ENCODE assay signal across 8 cellular contexts in genomic region chr5:137344723-137345322, GRCh38.
DNase-seq lines count a peak whose midpoint lies in the region; ATAC-seq and TF ChIP-seq lines count a peak whose summit lies in the region.

No MANE protein-coding gene starts in this region.

- intact Hi-C loops in left ventricle myocardium superior (cut with micrococcal nuclease) = no loop called here

- peak; percentile 57 to 85 for DNase-seq in cardiac muscle cell (ENCODE audit: low read depth in 1 of 2, low spot score in 1 of 2)
- no peak for DNase-seq in left ventricle myocardium superior
- peak; percentile 56 for DNase-seq in NAMALWA (ENCODE audit: low spot score)
- DNase-seq in WERI-Rb-1 = peak; percentile 63
- DNase-seq in right atrium auricular region (ENCODE audit: low spot score) = peak; percentile 62
- DNase-seq in stimulated activated naive CD8-positive, alpha-beta T cell treated with anti-CD3 and anti-CD28 coated beads, Interleukin-15, Interleukin-2, amounts not matched to agents 100 U/mL and 50 U/mL, for 24 hours = peak; percentile 29
- DNase-seq in activated CD4-positive, CD25-positive, alpha-beta regulatory T cell (lab: John Stamatoyannopoulos, UW) = no peak

- H3K9me3 ChIP-seq in cardiac muscle cell (ENCODE audit: low read depth) (no peaks in the 10 kb centered on the region), WERI-Rb-1 (ENCODE audit: severe bottlenecking) (no peaks in the 10 kb centered on the region), right atrium auricular region (no peaks in the 10 kb centered on the region)

- no peaks in the 10 kb centered on the region for H3K27me3 ChIP-seq in cardiac muscle cell
- no peaks in the 10 kb centered on the region for H3K27me3 ChIP-seq in WERI-Rb-1 (ENCODE audit: insufficient read depth, low read depth, severe bottlenecking)
- H3K27me3 ChIP-seq in right atrium auricular region = no peaks in the 10 kb centered on the region

- H3K4me3 ChIP-seq in cardiac muscle cell (no peak overlapping the region), WERI-Rb-1 (ENCODE audit: low read depth, low read length) (no peak overlapping the region), right atrium auricular region (no peak overlapping the region)

- TF ChIP-seq CTCF in cardiac muscle cell (IDR thresholded peaks at IDR 0.05; ENCODE audit: low read depth, low read length) (peak; percentile 88), WERI-Rb-1 (IDR thresholded peaks at IDR 0.05; ENCODE audit: low read depth, low read length) (peak; percentile 79), right atrium auricular region (IDR thresholded peaks at IDR 0.05) (peak; percentile 64 to 73)

- no peak overlapping the region for H3K27ac ChIP-seq in cardiac muscle cell
- H3K27ac ChIP-seq in WERI-Rb-1 = no peak overlapping the region
- no peak overlapping the region for H3K27ac ChIP-seq in right atrium auricular region

- H3K36me3 ChIP-seq in cardiac muscle cell (no peaks in the 10 kb centered on the region), WERI-Rb-1 (no peaks in the 10 kb centered on the region), right atrium auricular region (no peaks in the 10 kb centered on the region)

- peaks cover 6% of the 10 kb centered on the region for H3K4me1 ChIP-seq in cardiac muscle cell (ENCODE audit: low read depth)
- peaks cover 0 to 15% of the 10 kb centered on the region in 2 donors for H3K4me1 ChIP-seq in right atrium auricular region

- ATAC-seq in left ventricle myocardium superior = no peak
- ATAC-seq in stimulated activated naive CD8-positive, alpha-beta T cell treated with anti-CD3 and anti-CD28 coated beads, Interleukin-15, Interleukin-2, amounts not matched to agents 100 U/mL and 50 U/mL, for 24 hours = no peak
- ATAC-seq in HG03457 (IDR thresholded peaks at IDR 0.05; ENCODE audit: unreplicated experiment) = no peak

Comparison
In these comparisons a context has a peak if more than half of its experiments do, and no peak if none do; other contexts are left out.
1. DNase-seq: peak in cardiac muscle cell (2 of 2), NAMALWA (single experiment), WERI-Rb-1 (single experiment), right atrium auricular region (single experiment) and stimulated activated naive CD8-positive, alpha-beta T cell treated with anti-CD3 and anti-CD28 coated beads, Interleukin-15, Interleukin-2, amounts not matched to agents 100 U/mL and 50 U/mL, for 24 hours (single experiment); none in left ventricle myocardium superior (single experiment) and activated CD4-positive, CD25-positive, alpha-beta regulatory T cell (0 of 4).
2. Peak in every context shown above with its lines, with median percentiles within 50 percentile points of each other: CTCF ChIP-seq.